ENCODE assay signal across 8 cellular contexts in the genomic region with DNA sequence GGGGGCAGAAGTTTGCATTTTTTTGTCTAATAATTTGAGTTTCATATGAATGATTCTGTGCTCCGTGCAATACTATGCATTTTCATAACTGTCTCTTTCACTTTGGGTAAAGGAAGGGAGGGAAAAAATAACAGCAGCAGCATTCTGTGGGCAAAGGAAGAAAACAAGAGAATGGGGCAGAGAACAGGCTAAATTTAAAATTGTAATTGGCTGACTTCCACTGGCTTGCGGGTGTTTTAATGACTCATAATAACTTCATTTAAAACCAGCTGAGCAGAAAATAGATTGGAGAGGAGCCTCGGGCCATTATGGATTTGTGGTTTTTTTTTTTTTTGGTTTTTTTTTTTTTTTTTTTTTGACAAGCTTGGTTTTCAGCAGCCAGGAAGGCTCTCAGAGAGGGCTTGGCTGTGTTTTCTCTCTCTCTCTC.
DNase-seq lines count a peak whose midpoint lies in the region; ATAC-seq and TF ChIP-seq lines count a peak whose summit lies in the region.

No MANE protein-coding gene starts in this region.

- H3K27me3 ChIP-seq in BJ (ENCODE audit: control insufficient read depth, insufficient read depth, low read length) = peaks cover 52% of the 10 kb centered on the region
- no peaks in the 10 kb centered on the region for H3K27me3 ChIP-seq in naive thymus-derived CD4-positive, alpha-beta T cell (ENCODE audit: control insufficient read depth in 2 of 2, insufficient read depth in 2 of 2, low read length in 2 of 2)

- H3K36me3 ChIP-seq in BJ (ENCODE audit: control insufficient read depth, insufficient read depth, low read length) = no peaks in the 10 kb centered on the region
- H3K36me3 ChIP-seq in naive thymus-derived CD4-positive, alpha-beta T cell (ENCODE audit: control insufficient read depth in 2 of 3, insufficient read depth in 3 of 3, low read length in 3 of 3) = no peaks in the 10 kb centered on the region

- CTCF ChIA-PET in BJ (lab: Yijun Ruan, JAX) = interaction anchor here (0.6 to 3.2 kb wide), 2 partner anchors 13 to 131 kb away, joined by 3 to 13 read pairs; no protein-coding TSS in a partner anchor
- CTCF ChIA-PET in naive thymus-derived CD4-positive, alpha-beta T cell (lab: Charles Lee) = interaction anchor here (0.6 to 3.3 kb wide), 6 partner anchors 12 to 94 kb away, joined by 3 to 9 read pairs (median 4); no protein-coding TSS in a partner anchor

- peak overlapping the region; percentile 72 to 74 for H3K4me3 Mint-ChIP-seq in effector memory CD8-positive, alpha-beta T cell
- peak overlapping the region; percentile 46 to 77 (median 68) for H3K4me3 Mint-ChIP-seq in naive thymus-derived CD4-positive, alpha-beta T cell

- H3K9me3 ChIP-seq in naive thymus-derived CD4-positive, alpha-beta T cell (ENCODE audit: control insufficient read depth in 2 of 3, low read length in 3 of 3) = no peaks in the 10 kb centered on the region

- DNase-seq in BJ (ENCODE audit: low read depth) (peak; percentile 66), LNCaP clone FGC (ENCODE audit: low read depth) (peak; percentile 75), SIG-M5 treated with dmso at 0.1 percent for 504 hours (lab: John Stamatoyannopoulos, UW; ENCODE audit: unreplicated experiment) (peak; percentile 83), SK-N-DZ (ENCODE audit: low spot score) (no peak), GM20000 (ENCODE audit: low spot score) (no peak)
- DNase-seq in effector memory CD8-positive, alpha-beta T cell = peak in 2 of 3 experiments; percentile 20 to 33
- peak in 5 of 9 donors; percentile 24 to 63 (median 35) for DNase-seq in naive thymus-derived CD4-positive, alpha-beta T cell

- ATAC-seq in effector memory CD8-positive, alpha-beta T cell (replicated peaks) = peak; percentile 80
- ATAC-seq in naive thymus-derived CD4-positive, alpha-beta T cell = peak; percentile 41
- no peak for ATAC-seq in HG03045 (IDR thresholded peaks at IDR 0.05; ENCODE audit: unreplicated experiment)

- H3K27ac ChIP-seq in naive thymus-derived CD4-positive, alpha-beta T cell (ENCODE audit: low read depth, low read length) = no peak overlapping the region

- H3K36me3 Mint-ChIP-seq in effector memory CD8-positive, alpha-beta T cell (ENCODE audit: insufficient read depth) = peaks cover 24% of the 10 kb centered on the region
- H3K36me3 Mint-ChIP-seq in naive thymus-derived CD4-positive, alpha-beta T cell = peaks cover 0 to 7% (median 0%) of the 10 kb centered on the region in 5 donors

- TF ChIP-seq CTCF in BJ (IDR thresholded peaks at IDR 0.05; ENCODE audit: insufficient read depth, low read depth, low read length) (no peak), LNCaP clone FGC (IDR thresholded peaks at IDR 0.05; ENCODE audit: control insufficient read depth, extremely low read depth, insufficient read depth) (no peak), GM20000 (IDR thresholded peaks at IDR 0.05; ENCODE audit: extremely low read depth, missing control alignments) (no peak)

- H3K9me3 Mint-ChIP-seq in effector memory CD8-positive, alpha-beta T cell = no peaks in the 10 kb centered on the region
- no peaks in the 10 kb centered on the region for H3K9me3 Mint-ChIP-seq in naive thymus-derived CD4-positive, alpha-beta T cell

- H3K27me3 Mint-ChIP-seq in effector memory CD8-positive, alpha-beta T cell = no peaks in the 10 kb centered on the region
- H3K27me3 Mint-ChIP-seq in naive thymus-derived CD4-positive, alpha-beta T cell = no peaks in the 10 kb centered on the region

- H3K27ac Mint-ChIP-seq in effector memory CD8-positive, alpha-beta T cell = peak overlapping the region; percentile 39 to 89
- H3K27ac Mint-ChIP-seq in naive thymus-derived CD4-positive, alpha-beta T cell = peak overlapping the region; percentile 28 to 93 (median 75)

- peaks cover 63 to 69% of the 10 kb centered on the region in 2 donors for H3K4me1 Mint-ChIP-seq in effector memory CD8-positive, alpha-beta T cell (ENCODE audit: low read depth in 2 of 2)
- peaks cover 70 to 100% (median 97%) of the 10 kb centered on the region in 7 donors for H3K4me1 Mint-ChIP-seq in naive thymus-derived CD4-positive, alpha-beta T cell

- no peak overlapping the region for H3K4me3 ChIP-seq in BJ (ENCODE audit: low read depth, low read length)
- no peak overlapping the region for H3K4me3 ChIP-seq in LNCaP clone FGC (ENCODE audit: low read depth, low read length)
- no peak overlapping the region for H3K4me3 ChIP-seq in naive thymus-derived CD4-positive, alpha-beta T cell (ENCODE audit: low read length)

- peaks cover 59 to 88% of the 10 kb centered on the region in 2 donors for H3K4me1 ChIP-seq in naive thymus-derived CD4-positive, alpha-beta T cell (ENCODE audit: control insufficient read depth in 2 of 2, insufficient read depth in 2 of 2, low read length in 2 of 2)

- intact Hi-C loops in naive thymus-derived CD4-positive, alpha-beta T cell (cut with micrococcal nuclease) = loop anchor here (1.0 to 10.0 kb wide), 2 partner anchors 16 to 392 kb away; partner anchors contain the start of genes CLDN25 (in 1 of the 2) and ZW10 (in 1 of the 2)

- POLR2A ChIA-PET in BJ (lab: Charles Lee) = interaction anchor here (0.6 kb wide), 1 partner anchor 123 kb away, joined by 3 read pairs; no protein-coding TSS in a partner anchor
- POLR2A ChIA-PET in naive thymus-derived CD4-positive, alpha-beta T cell (lab: Charles Lee) = interaction anchor here (0.7 to 20.6 kb wide), 6 partner anchors 7 to 107 kb away, joined by 3 to 363 read pairs (median 5); no protein-coding TSS in a partner anchor

Comparison
In these comparisons a context has a peak if more than half of its experiments do, and no peak if none do; other contexts are left out.
1. DNase-seq: peak in BJ (single experiment), LNCaP clone FGC (single experiment), SIG-M5 treated with dmso at 0.1 percent for 504 hours (single experiment), effector memory CD8-positive, alpha-beta T cell (2 of 3) and naive thymus-derived CD4-positive, alpha-beta T cell (5 of 9); none in SK-N-DZ (single experiment) and GM20000 (single experiment).